ENCODE assay signal across 20 cellular contexts in genomic region chr3:66093981-66094380, GRCh38. TPM values are rescaled to one million over a fixed set of nuclear protein-coding genes. Genes with fewer than 3 reads are reported as not detected.
"Had no signal": no experiment of that assay in that cellular context is flagged by ENCODE, and none has a peak within 500 bp of the region (broad histone marks: within the 10 kb centered on the region; RNA-seq: fewer than 3 reads in every experiment).

No MANE protein-coding gene starts in this region.

- DNase-seq: effector memory CD8-positive, alpha-beta T cell; esophagus squamous epithelium; foreskin fibroblast; glutamatergic neuron; islet precursor cell; mammary epithelial cell; mucosa of descending colon; naive thymus-derived CD8-positive, alpha-beta T cell; psoas muscle; spleen; stimulated activated CD4-positive, alpha-beta T cell treated with anti-CD3 and anti-CD28 coated beads, Interleukin-15, amount 100 ng/mL, for 24 hours; stimulated activated CD4-positive, alpha-beta T cell treated with anti-CD3 and anti-CD28 coated beads, Interleukin-1b, Interleukin-23, amount 100 ng/mL, for 48 hours; stimulated activated CD4-positive, alpha-beta T cell treated with anti-CD3 and anti-CD28 coated beads, Interleukin-4, amount 100 ng/mL, for 24 hours; testis; upper lobe of right lung had no signal

- H3K36me3 Mint-ChIP-seq: naive thymus-derived CD8-positive, alpha-beta T cell; stimulated activated memory B cell treated with anti-CD40 and anti-IgM and Interleukin-4, amounts not matched to agents 10 μg/mL and 1 μg/mL and 100 μg/mL, for 72 hours had no signal

- H3K27ac Mint-ChIP-seq: effector memory CD8-positive, alpha-beta T cell; naive thymus-derived CD8-positive, alpha-beta T cell; stimulated activated memory B cell treated with anti-CD40 and anti-IgM and Interleukin-4, amounts not matched to agents 10 μg/mL and 1 μg/mL and 100 μg/mL, for 72 hours; stimulated activated naive CD8-positive, alpha-beta T cell treated with anti-CD3 and anti-CD28 coated beads, Interleukin-15, Interleukin-2, amounts not matched to agents 100 ng/mL and 50 ng/mL, for 24 hours had no signal

- ATAC-seq: effector memory CD8-positive, alpha-beta T cell; gastroesophageal sphincter; left lobe of liver; mucosa of descending colon; naive thymus-derived CD8-positive, alpha-beta T cell; psoas muscle; sciatic nerve; stimulated activated memory B cell treated with anti-CD40 and anti-IgM and Interleukin-4, amounts not matched to agents 10 μg/mL and 1 μg/mL and 100 μg/mL, for 72 hours; upper lobe of right lung had no signal

- H3K9me3 Mint-ChIP-seq: effector memory CD8-positive, alpha-beta T cell; stimulated activated naive CD8-positive, alpha-beta T cell treated with anti-CD3 and anti-CD28 coated beads, Interleukin-15, Interleukin-2, amounts not matched to agents 100 ng/mL and 50 ng/mL, for 24 hours had no signal

- H3K4me3 Mint-ChIP-seq: effector memory CD8-positive, alpha-beta T cell; naive thymus-derived CD8-positive, alpha-beta T cell; stimulated activated memory B cell treated with anti-CD40 and anti-IgM and Interleukin-4, amounts not matched to agents 10 μg/mL and 1 μg/mL and 100 μg/mL, for 72 hours; stimulated activated naive CD8-positive, alpha-beta T cell treated with anti-CD3 and anti-CD28 coated beads, Interleukin-15, Interleukin-2, amounts not matched to agents 100 ng/mL and 50 ng/mL, for 24 hours had no signal

- H3K4me1 Mint-ChIP-seq: naive thymus-derived CD8-positive, alpha-beta T cell; stimulated activated memory B cell treated with anti-CD40 and anti-IgM and Interleukin-4, amounts not matched to agents 10 μg/mL and 1 μg/mL and 100 μg/mL, for 72 hours had no signal

- H3K27me3 Mint-ChIP-seq: stimulated activated memory B cell treated with anti-CD40 and anti-IgM and Interleukin-4, amounts not matched to agents 10 μg/mL and 1 μg/mL and 100 μg/mL, for 72 hours; stimulated activated naive CD8-positive, alpha-beta T cell treated with anti-CD3 and anti-CD28 coated beads, Interleukin-15, Interleukin-2, amounts not matched to agents 100 ng/mL and 50 ng/mL, for 24 hours had no signal

RNA-seq across cellular contexts. Expression of gene MAGI1, which starts 55.3 kb away (rescaled TPM):
- total RNA-seq: naive thymus-derived CD8-positive, alpha-beta T cell had no signal
